Comparison of ENCODE assay signal across 14 cellular contexts in genomic region chr1:181173761-181174371, GRCh38.
DNase-seq lines count a peak whose midpoint lies in the region; ATAC-seq and TF ChIP-seq lines count a peak whose summit lies in the region.
"Had no signal": no experiment of that assay in that cellular context is flagged by ENCODE, and none has a peak within 500 bp of the region (broad histone marks: within the 10 kb centered on the region; RNA-seq: fewer than 3 reads in every experiment).

No MANE protein-coding gene starts in this region.

- H3K4me3 ChIP-seq in GM12865 (ENCODE audit: low read depth, low read length) (no peak overlapping the region), colonic mucosa (no peak overlapping the region)

- no peaks in the 10 kb centered on the region for H3K27me3 ChIP-seq in colonic mucosa

- H3K4me1 ChIP-seq in colonic mucosa: no peaks in the 10 kb centered on the region

- H3K4me3 Mint-ChIP-seq in T-helper 17 cell: no peak overlapping the region
- H3K4me3 Mint-ChIP-seq: CD14-positive monocyte had no signal

- H3K27ac ChIP-seq in colonic mucosa: no peak overlapping the region

- H3K9me3 ChIP-seq in T-helper 17 cell (ENCODE audit: control insufficient read depth, low read length, poor library complexity, severe bottlenecking) (no peaks in the 10 kb centered on the region), colonic mucosa (no peaks in the 10 kb centered on the region)

- ATAC-seq in T-helper 17 cell: no peak
- no peak for ATAC-seq in GM18502 (IDR thresholded peaks at IDR 0.05; ENCODE audit: poor library complexity, unreplicated experiment)
- ATAC-seq: SK-N-SH treated with all-trans-retinoic acid at 6 μM for 48 hours had no signal

- peaks cover 5% of the 10 kb centered on the region for H3K4me1 Mint-ChIP-seq in T-helper 17 cell
- H3K4me1 Mint-ChIP-seq: CD14-positive monocyte had no signal

- no peaks in the 10 kb centered on the region for H3K36me3 Mint-ChIP-seq in T-helper 17 cell (ENCODE audit: low read depth)
- H3K36me3 Mint-ChIP-seq: CD14-positive monocyte had no signal

- peak; percentile 68 for DNase-seq in COLO829 (ENCODE audit: low spot score)
- DNase-seq in GM12865 (ENCODE audit: low read depth): peak; percentile 28
- no peak for DNase-seq in T-helper 17 cell
- peak; percentile 59 for DNase-seq in mesenteric fat pad (ENCODE audit: low spot score)
- no peak for DNase-seq in activated CD4-positive, alpha-beta T cell treated with anti-CD3 and anti-CD28 coated beads for 1 hour
- no peak for DNase-seq in colonic mucosa
- DNase-seq: DMS79, NCI-H1092, NCI-H1436 treated with DMSO at 0.1 percent for 48 hours, NCI-H1930, SIG-M5 had no signal

- peak overlapping the region; percentile 10 for H3K27ac Mint-ChIP-seq in T-helper 17 cell

- TF ChIP-seq CTCF in GM12865 (IDR thresholded peaks at IDR 0.05; ENCODE audit: insufficient read depth, low read depth, low read length, missing control alignments) (no peak), colonic mucosa (IDR thresholded peaks at IDR 0.05) (no peak)

- no peaks in the 10 kb centered on the region for H3K36me3 ChIP-seq in colonic mucosa

- H3K9ac ChIP-seq in colonic mucosa (ENCODE audit: low read depth in 2 of 2, low read length in 2 of 2): no peak overlapping the region

- peaks cover 6% of the 10 kb centered on the region for H3K27me3 Mint-ChIP-seq in T-helper 17 cell

- intact Hi-C loops in colonic mucosa (cut with DNase I): no loop called here

Comparison
In these comparisons a context has a peak if more than half of its experiments do, and no peak if none do; other contexts are left out.
1. DNase-seq: peak in COLO829 (single experiment), GM12865 (single experiment) and mesenteric fat pad (single experiment); none in T-helper 17 cell (0 of 3), activated CD4-positive, alpha-beta T cell treated with anti-CD3 and anti-CD28 coated beads for 1 hour (single experiment) and colonic mucosa (single experiment).